In the genomic region with DNA sequence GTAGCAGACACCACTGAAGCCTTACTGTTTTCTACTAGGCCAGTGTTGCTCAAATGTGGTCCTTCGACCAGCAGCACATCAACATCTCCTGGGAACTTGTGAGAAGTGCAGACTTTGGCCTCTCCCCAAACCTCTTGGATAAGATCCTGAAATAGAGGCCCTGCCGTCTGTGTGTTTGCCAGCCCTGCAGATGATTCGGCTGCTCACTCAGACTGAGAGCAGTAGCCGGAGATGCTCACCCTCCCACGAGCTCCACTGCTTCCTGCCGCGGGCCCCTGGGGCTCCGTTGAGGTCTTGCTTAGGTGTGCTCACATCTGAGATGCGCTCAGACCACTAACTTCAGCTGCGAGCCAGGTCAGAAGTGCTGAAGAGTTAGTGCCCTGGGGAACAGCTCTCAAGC, we compare ENCODE assay signal across 15 cellular contexts.
A peak's percentile ranks its signal among the peaks of the same experiment; 100 is the strongest.
DNase-seq lines count a peak whose midpoint lies in the region; ATAC-seq, FAIRE-seq and TF ChIP-seq lines count a peak whose summit lies in the region.
"Had no signal": no experiment of that assay in that cellular context is flagged by ENCODE, and none has a peak within 500 bp of the region (broad histone marks: within the 10 kb centered on the region; RNA-seq: fewer than 3 reads in every experiment).

No MANE protein-coding gene starts in this region.

- CTCF ChIA-PET in HepG2 (lab: Yijun Ruan, JAX; ENCODE audit: low intra/inter-chr PET ratio, low total read pairs) (no interaction called here), SK-N-SH (lab: Yijun Ruan, JAX) (no interaction called here)
- CTCF ChIA-PET in CD8-positive, alpha-beta memory T cell (lab: Charles Lee) = no interaction called here

- TF ChIP-seq POLR2A in HepG2 (IDR thresholded peaks at IDR 0.05; ENCODE audit: insufficient read depth in 1 of 2, low read depth in 2 of 2, low read length in 2 of 2) (no peak), right lobe of liver (IDR thresholded peaks at IDR 0.05) (no peak)

- H4K20me1 ChIP-seq in HepG2 (ENCODE audit: insufficient read depth, low read length) (no peaks in the 10 kb centered on the region), SK-N-SH (ENCODE audit: insufficient read depth) (no peaks in the 10 kb centered on the region)

- BruUV-seq in HepG2 (replicated peaks; lab: Mats Ljungman, UMichigan) = no TSS peak

- no peak for ATAC-seq in HepG2
- no peak for ATAC-seq in right lobe of liver
- ATAC-seq in naive thymus-derived CD8-positive, alpha-beta T cell = no peak
- no peak for ATAC-seq in HG02571 (IDR thresholded peaks at IDR 0.05; ENCODE audit: unreplicated experiment)
- ATAC-seq: SK-N-SH treated with all-trans-retinoic acid at 6 μM for 48 hours had no signal

- in situ Hi-C loops in HepG2 (cut with HindIII; ENCODE audit: extremely low pct_ligation_motif_present, low pct_unique_long_range_greater_than_20kb) = no loop called here

- no peak overlapping the region for H3K27ac Mint-ChIP-seq in CD8-positive, alpha-beta memory T cell
- H3K27ac Mint-ChIP-seq in naive thymus-derived CD8-positive, alpha-beta T cell = no peak overlapping the region
- H3K27ac Mint-ChIP-seq: activated CD4-positive, alpha-beta memory T cell treated with anti-CD3 and anti-CD28 coated beads for 36 hours; activated naive CD8-positive, alpha-beta T cell had no signal

- H3K27ac ChIP-seq in HepG2 (ENCODE audit: extremely low read length, insufficient read depth, low read length) (no peak overlapping the region), right lobe of liver (no peak overlapping the region), left ventricle myocardium inferior (replicated peaks) (no peak overlapping the region), SK-N-SH (ENCODE audit: low read depth in 2 of 2, low read length in 1 of 2) (no peak overlapping the region)
- H3K27ac ChIP-seq in CD8-positive, alpha-beta memory T cell (ENCODE audit: low read depth, low read length) = no peak overlapping the region

- peaks cover 12% of the 10 kb centered on the region for H3K9me3 ChIP-seq in HepG2 (ENCODE audit: low read length)
- no peaks in the 10 kb centered on the region for H3K9me3 ChIP-seq in right lobe of liver
- H3K9me3 ChIP-seq in left ventricle myocardium inferior (replicated peaks) = peaks cover 15% of the 10 kb centered on the region
- no peaks in the 10 kb centered on the region for H3K9me3 ChIP-seq in SK-N-SH
- no peaks in the 10 kb centered on the region for H3K9me3 ChIP-seq in CD8-positive, alpha-beta memory T cell (ENCODE audit: low read length)

- no peaks in the 10 kb centered on the region for H3K36me3 ChIP-seq in HepG2 (replicated peaks in 1 of 2; ENCODE audit: control insufficient read depth in 1 of 2, insufficient read depth in 2 of 2, low read length in 2 of 2)
- no peaks in the 10 kb centered on the region for H3K36me3 ChIP-seq in right lobe of liver
- H3K36me3 ChIP-seq in left ventricle myocardium inferior = no peaks in the 10 kb centered on the region
- no peaks in the 10 kb centered on the region for H3K36me3 ChIP-seq in SK-N-SH (replicated peaks in 1 of 2; ENCODE audit: control insufficient read depth in 1 of 2, insufficient read depth in 2 of 2, low read length in 1 of 2)
- H3K36me3 ChIP-seq in CD8-positive, alpha-beta memory T cell (ENCODE audit: insufficient read depth, low read length) = no peaks in the 10 kb centered on the region

- H3K4me3 Mint-ChIP-seq in CD8-positive, alpha-beta memory T cell = no peak overlapping the region
- no peak overlapping the region for H3K4me3 Mint-ChIP-seq in naive thymus-derived CD8-positive, alpha-beta T cell
- H3K4me3 Mint-ChIP-seq: activated CD4-positive, alpha-beta memory T cell treated with anti-CD3 and anti-CD28 coated beads for 36 hours; activated naive CD8-positive, alpha-beta T cell; neural crest cell had no signal

- no peak overlapping the region for H3K4me2 ChIP-seq in HepG2 (ENCODE audit: low read depth, low read length)
- no peak overlapping the region for H3K4me2 ChIP-seq in SK-N-SH

- no peaks in the 10 kb centered on the region for H3K4me1 ChIP-seq in HepG2 (ENCODE audit: insufficient read depth, low read length)
- no peaks in the 10 kb centered on the region for H3K4me1 ChIP-seq in right lobe of liver
- H3K4me1 ChIP-seq in left ventricle myocardium inferior = peaks cover 14% of the 10 kb centered on the region
- no peaks in the 10 kb centered on the region for H3K4me1 ChIP-seq in SK-N-SH (ENCODE audit: control insufficient read depth in 1 of 2, insufficient read depth in 2 of 2, low read depth in 1 of 2, low read length in 1 of 2)
- H3K4me1 ChIP-seq in CD8-positive, alpha-beta memory T cell (ENCODE audit: insufficient read depth, low read length) = no peaks in the 10 kb centered on the region

- TF ChIP-seq RAD21 in HepG2 (CRISPR knock-in tag; IDR thresholded peaks at IDR 0.05) (no peak), SK-N-SH (IDR thresholded peaks at IDR 0.05; ENCODE audit: low read length) (no peak)

- H3K79me2 ChIP-seq in HepG2 (ENCODE audit: insufficient read depth, low read length) (no peaks in the 10 kb centered on the region), SK-N-SH (ENCODE audit: insufficient read depth) (no peaks in the 10 kb centered on the region)

- no peaks in the 10 kb centered on the region for H3K9me2 ChIP-seq in SK-N-SH

- no peak overlapping the region for H2AFZ ChIP-seq in HepG2 (ENCODE audit: low read length)
- H2AFZ ChIP-seq in SK-N-SH (ENCODE audit: low read depth) = no peak overlapping the region

- H3K9me3 Mint-ChIP-seq in CD8-positive, alpha-beta memory T cell = peaks cover 5 to 17% (median 12%) of the 10 kb centered on the region in 5 donors
- peaks cover 2 to 19% (median 14%) of the 10 kb centered on the region in 9 donors for H3K9me3 Mint-ChIP-seq in naive thymus-derived CD8-positive, alpha-beta T cell

- H3K27me3 Mint-ChIP-seq in CD8-positive, alpha-beta memory T cell = peaks cover 0 to 3% of the 10 kb centered on the region in 2 donors
- peaks cover 0 to 1% (median 0%) of the 10 kb centered on the region in 5 donors for H3K27me3 Mint-ChIP-seq in naive thymus-derived CD8-positive, alpha-beta T cell
- H3K27me3 Mint-ChIP-seq: activated CD4-positive, alpha-beta memory T cell treated with anti-CD3 and anti-CD28 coated beads for 36 hours; activated naive CD8-positive, alpha-beta T cell had no signal

- POLR2A ChIA-PET in HepG2 (lab: Yijun Ruan, JAX) = no interaction called here
- POLR2A ChIA-PET in SK-N-SH (lab: Yijun Ruan, JAX) = no interaction called here
- POLR2A ChIA-PET in CD8-positive, alpha-beta memory T cell (lab: Charles Lee) = no interaction called here
- POLR2A ChIA-PET in naive thymus-derived CD8-positive, alpha-beta T cell (lab: Charles Lee) = no interaction called here

- no peaks in the 10 kb centered on the region for H3K4me1 Mint-ChIP-seq in CD8-positive, alpha-beta memory T cell
- H3K4me1 Mint-ChIP-seq in naive thymus-derived CD8-positive, alpha-beta T cell = no peaks in the 10 kb centered on the region
- H3K4me1 Mint-ChIP-seq: neural crest cell had no signal

- WGBS in HepG2 (ENCODE audit: low lambda C conversion rate) = 4% methylated on average over 10 of the region's 10 CpGs
- WGBS in right lobe of liver (ENCODE audit: insufficient coverage, low coverage, low lambda C conversion rate, missing lambda C conversion rate) = 28% methylated on average over 6 of the region's 10 CpGs
- 14% methylated on average over 10 of the region's 10 CpGs for WGBS in SK-N-SH (ENCODE audit: low lambda C conversion rate)

- no peak overlapping the region for H3K9ac ChIP-seq in HepG2 (ENCODE audit: insufficient read depth, low read depth, low read length)
- H3K9ac ChIP-seq in SK-N-SH = no peak overlapping the region

- no peak for TF ChIP-seq EP300 in HepG2 (IDR thresholded peaks at IDR 0.05; ENCODE audit: low read depth in 2 of 2, low read length in 2 of 2)
- no peak for TF ChIP-seq EP300 in HepG2 (CRISPR knock-in tag; IDR thresholded peaks at IDR 0.05; ENCODE audit: borderline replicate concordance)
- no peak for TF ChIP-seq EP300 in SK-N-SH (IDR thresholded peaks at IDR 0.05; ENCODE audit: borderline replicate concordance in 1 of 2, low read depth in 1 of 2, low read length in 1 of 2)

- H3K4me3 ChIP-seq in HepG2 (replicated peaks in 1 of 3; ENCODE audit: insufficient read depth in 1 of 3, low read depth in 2 of 3, low read length in 3 of 3) (no peak overlapping the region), right lobe of liver (no peak overlapping the region), left ventricle myocardium inferior (no peak overlapping the region), SK-N-SH (ENCODE audit: low read depth in 2 of 2, low read length in 1 of 2) (no peak overlapping the region)
- H3K4me3 ChIP-seq in CD8-positive, alpha-beta memory T cell (ENCODE audit: low read length) = no peak overlapping the region

- DNase-seq in HepG2 (ENCODE audit: low spot score) (no peak), right lobe of liver (no peak), LHCN-M2 (ENCODE audit: low read depth) (peak; percentile 14), left ventricle myocardium inferior (peak; percentile 40), SK-N-SH (no peak)
- DNase-seq in CD8-positive, alpha-beta memory T cell = no peak
- DNase-seq in naive thymus-derived CD8-positive, alpha-beta T cell = no peak
- DNase-seq: activated CD4-positive, alpha-beta memory T cell treated with anti-CD3 and anti-CD28 coated beads for 36 hours; effector CD4-positive, alpha-beta T cell; NCI-H526; stimulated activated CD4-positive, alpha-beta T cell treated with anti-CD3 and anti-CD28 coated beads, Interleukin-4, amount 100 ng/mL, for 24 hours had no signal

- peaks cover 0 to 17% of the 10 kb centered on the region in 2 experiments; a peak in 1 of 5 replicates for H3K27me3 ChIP-seq in HepG2 (ENCODE audit: control insufficient read depth in 1 of 2, insufficient read depth in 2 of 2, low read length in 2 of 2)
- no peaks in the 10 kb centered on the region for H3K27me3 ChIP-seq in right lobe of liver
- H3K27me3 ChIP-seq in left ventricle myocardium inferior (ENCODE audit: low read depth) = peaks cover 38% of the 10 kb centered on the region
- peaks cover 35% of the 10 kb centered on the region for H3K27me3 ChIP-seq in SK-N-SH (ENCODE audit: insufficient read depth)
- H3K27me3 ChIP-seq in CD8-positive, alpha-beta memory T cell (ENCODE audit: insufficient read depth, low read length, poor library complexity, severe bottlenecking) = no peaks in the 10 kb centered on the region

- no peak for FAIRE-seq in HepG2 (lab: Jason Lieb, UNC)

- no peaks in the 10 kb centered on the region for H3F3A ChIP-seq in SK-N-SH (replicated peaks; ENCODE audit: insufficient read depth)

- intact Hi-C loops in HepG2 (cut with micrococcal nuclease; ENCODE audit: unreplicated experiment) = loop anchor here (2.0 kb wide), 1 partner anchor 435 kb away; no protein-coding TSS in a partner anchor
- intact Hi-C loops in right lobe of liver (cut with DNase I) = no loop called here
- intact Hi-C loops in left ventricle myocardium inferior (cut with micrococcal nuclease) = no loop called here

- TF ChIP-seq CTCF in HepG2 (CRISPR knock-in tag; IDR thresholded peaks at IDR 0.05) (no peak), right lobe of liver (IDR thresholded peaks at IDR 0.05) (no peak), left ventricle myocardium inferior (IDR thresholded peaks at IDR 0.05; ENCODE audit: borderline replicate concordance) (no peak), SK-N-SH (IDR thresholded peaks at IDR 0.05) (no peak)

- H3K36me3 Mint-ChIP-seq in CD8-positive, alpha-beta memory T cell = no peaks in the 10 kb centered on the region
- H3K36me3 Mint-ChIP-seq in naive thymus-derived CD8-positive, alpha-beta T cell = peaks cover 0 to 4% (median 0%) of the 10 kb centered on the region in 3 donors
- H3K36me3 Mint-ChIP-seq: activated CD4-positive, alpha-beta memory T cell treated with anti-CD3 and anti-CD28 coated beads for 36 hours; activated naive CD8-positive, alpha-beta T cell had no signal

Comparison
In these comparisons a context has a peak if more than half of its experiments do, and no peak if none do; other contexts are left out.
1. DNase-seq: peak in LHCN-M2 (single experiment) and left ventricle myocardium inferior (single experiment); none in HepG2 (single experiment), right lobe of liver (0 of 3), SK-N-SH (single experiment), CD8-positive, alpha-beta memory T cell (0 of 5) and naive thymus-derived CD8-positive, alpha-beta T cell (0 of 10).